In the genomic region with DNA sequence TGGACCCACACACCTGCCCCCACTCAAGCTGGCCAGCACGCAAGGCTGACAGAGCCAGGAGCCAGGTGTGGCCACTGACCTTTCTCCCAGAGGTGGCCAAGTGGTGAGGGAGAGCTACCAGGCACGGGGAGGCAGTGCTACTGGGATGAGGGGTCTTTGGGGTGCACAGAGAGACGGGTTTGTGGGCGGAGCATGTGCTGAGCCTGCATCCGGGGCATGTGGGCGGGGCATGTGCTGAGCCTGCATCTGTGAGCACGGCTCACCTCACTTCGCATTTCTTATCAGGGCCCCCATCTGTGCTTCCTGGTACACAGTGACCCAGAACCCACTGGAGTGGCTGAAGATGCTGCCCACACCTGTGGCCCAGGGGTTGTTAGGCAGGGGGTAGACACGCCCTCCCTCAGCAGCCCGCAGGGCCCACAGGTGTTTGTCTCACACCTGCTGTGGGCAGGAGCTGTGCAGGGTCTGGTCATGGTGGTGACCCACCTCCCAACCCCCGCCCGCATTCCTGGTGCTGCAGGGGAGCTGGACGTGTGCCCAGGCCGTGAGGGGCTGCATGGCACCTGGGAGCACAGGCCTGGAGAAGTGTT, we compare ENCODE assay signal across 22 cellular contexts. TPM values are rescaled to one million over a fixed set of nuclear protein-coding genes. Genes with fewer than 3 reads are reported as not detected.
A peak's percentile ranks its signal among the peaks of the same experiment; 100 is the strongest.
DNase-seq lines count a peak whose midpoint lies in the region; ATAC-seq and TF ChIP-seq lines count a peak whose summit lies in the region.
"Had no signal": no experiment of that assay in that cellular context is flagged by ENCODE, and none has a peak within 500 bp of the region (broad histone marks: within the 10 kb centered on the region; RNA-seq: fewer than 3 reads in every experiment).

No MANE protein-coding gene starts in this region.

- no peaks in the 10 kb centered on the region for H3K79me2 ChIP-seq in PC-3 (ENCODE audit: low read length)

- intact Hi-C loops in mucosa of descending colon (cut with DNase I, micrococcal nuclease) = no loop called here
- intact Hi-C loops in PC-3 (cut with micrococcal nuclease) = loop anchor here (5.0 kb wide), 1 partner anchor 145 kb away; no protein-coding TSS in a partner anchor

- H3K4me2 ChIP-seq in PC-3 (ENCODE audit: low read length) = no peak overlapping the region
- H3K4me2 ChIP-seq: SK-N-SH had no signal

- no peak overlapping the region for H3K9ac ChIP-seq in PC-3 (ENCODE audit: low read length)
- H3K9ac ChIP-seq: SK-N-SH had no signal

- BruUV-seq in PC-3 (replicated peaks; lab: Mats Ljungman, UMichigan) = no TSS peak

- ATAC-seq in mucosa of descending colon (peak; percentile 8), PC-3 (no peak)

- no peaks in the 10 kb centered on the region for H3K9me3 ChIP-seq in Peyer's patch
- H3K9me3 ChIP-seq in mucosa of descending colon = no peaks in the 10 kb centered on the region
- H3K9me3 ChIP-seq in PC-3 (ENCODE audit: low read length) = no peaks in the 10 kb centered on the region
- H3K9me3 ChIP-seq: adrenal gland, BE2C, breast epithelium, colonic mucosa, neutrophil, SK-N-SH, spleen had no signal

- H3K9me2 ChIP-seq in PC-3 (replicated peaks; ENCODE audit: low read length) = no peaks in the 10 kb centered on the region
- H3K9me2 ChIP-seq: SK-N-SH had no signal

- H3F3A ChIP-seq in PC-3 (ENCODE audit: low read length, unreplicated experiment) = no peaks in the 10 kb centered on the region

- H3K27ac ChIP-seq in Peyer's patch (no peak overlapping the region), PC-3 (ENCODE audit: low read length) (no peak overlapping the region)
- H3K27ac ChIP-seq: adrenal gland, breast epithelium, colonic mucosa, neutrophil had no signal

- TF ChIP-seq CTCF in Peyer's patch (IDR thresholded peaks at IDR 0.05) (no peak), mucosa of descending colon (IDR thresholded peaks at IDR 0.05) (no peak), PC-3 (conservative IDR thresholded peaks at IDR 0.05; ENCODE audit: low read depth, low read length) (no peak)

- POLR2A ChIA-PET in PC-3 (lab: Charles Lee; ENCODE audit: unreplicated experiment) = no interaction called here

- CTCF ChIA-PET in PC-3 (lab: Charles Lee) = no interaction called here

- peaks cover 0 to 13% (median 4%) of the 10 kb centered on the region in 4 donors for H3K4me1 ChIP-seq in Peyer's patch
- peaks cover 9% of the 10 kb centered on the region for H3K4me1 ChIP-seq in mucosa of descending colon (ENCODE audit: low read depth)
- peaks cover 5% of the 10 kb centered on the region; the same call in 1 of the 2 replicates for H3K4me1 ChIP-seq in PC-3 (ENCODE audit: insufficient read depth, low read length)
- H3K4me1 ChIP-seq: adrenal gland, BE2C, breast epithelium had no signal

- DNase-seq in NCI-H1417 (lab: John Stamatoyannopoulos, UW) (peak in 2 of 3 experiments; percentile 44 to 76), NCI-H1417 treated with DMSO at 0.1 percent for 48 hours (lab: John Stamatoyannopoulos, UW) (no peak), DMS79 (lab: John Stamatoyannopoulos, UW) (peak; percentile 24), Peyer's patch (peak in 2 of 3 donors; percentile 59 to 74), mucosa of descending colon (no peak), medulla oblongata (ENCODE audit: extremely low spot score) (no peak), dedifferentiated amniotic fluid mesenchymal stem cell (ENCODE audit: extremely low spot score) (no peak), PC-3 (no peak)
- DNase-seq: 8988T; activated effector memory CD4-positive, alpha-beta T cell treated with anti-CD3 and anti-CD28 coated beads, Interleukin-2, amount 50 U/mL, for 16 hours; adrenal gland; BE2C; Calu3; colonic mucosa; GF-D8; IMR-90; NCI-H187 treated with DMSO at 0.1 percent for 48 hours; retina; SK-N-SH; spleen had no signal

- no peaks in the 10 kb centered on the region for H4K20me1 ChIP-seq in PC-3 (ENCODE audit: low read length)

- no peaks in the 10 kb centered on the region for H3K27me3 ChIP-seq in Peyer's patch
- no peaks in the 10 kb centered on the region for H3K27me3 ChIP-seq in PC-3 (ENCODE audit: low read length)
- H3K27me3 ChIP-seq: BE2C, colonic mucosa had no signal

- H2AFZ ChIP-seq in PC-3 (ENCODE audit: low read length) = no peak overlapping the region

- TF ChIP-seq POLR2A in Peyer's patch (IDR thresholded peaks at IDR 0.05) = no peak

- H3K4me3 ChIP-seq in Peyer's patch (no peak overlapping the region), mucosa of descending colon (no peak overlapping the region), PC-3 (ENCODE audit: low read length) (no peak overlapping the region)
- H3K4me3 ChIP-seq: adrenal gland, colonic mucosa had no signal

- H3K36me3 ChIP-seq in Peyer's patch (no peaks in the 10 kb centered on the region), mucosa of descending colon (ENCODE audit: low read depth) (no peaks in the 10 kb centered on the region), PC-3 (ENCODE audit: low read depth, low read length) (no peaks in the 10 kb centered on the region)
- H3K36me3 ChIP-seq: adrenal gland, BE2C, breast epithelium, colonic mucosa, neutrophil, spleen had no signal

RNA-seq across cellular contexts. Expression of a gene that starts 21.5 kb away (rescaled TPM):
- 1 to 10 TPM in 1 of 4 donors, under 1 TPM in 2, not detected in 1; 0.35 to 1.0 (median 0.67) TPM for total RNA-seq in Peyer's patch
- total RNA-seq in mucosa of descending colon = under 1 TPM; 0.19 to 0.93 (median 0.48) TPM
- total RNA-seq in PC-3 (2014; rRNA removed) = 0.04 TPM in 1 of 2 replicates, not detected in the other
- total RNA-seq: breast epithelium, IMR-90 had no signal

RNA-seq across cellular contexts. Expression of a gene that starts 36.8 kb away (rescaled TPM):
- total RNA-seq in Peyer's patch (10 to 100 TPM in 1 of 4 donors, 1 to 10 TPM in 3; 5.1 to 23.9 (median 7.4) TPM), mucosa of descending colon (1 to 10 TPM; 6.1 to 8.1 (median 7.1) TPM), PC-3 (2014; rRNA removed) (9.9 and 10.7 TPM in 2 replicates)

RNA-seq across cellular contexts. Expression of a gene that starts 45.0 kb away (rescaled TPM):
- 10 to 100 TPM in 1 of 4 donors, 1 to 10 TPM in 3; 3.7 to 25.6 (median 6.0) TPM for total RNA-seq in Peyer's patch
- total RNA-seq in mucosa of descending colon = 10 to 100 TPM in 1 of 3 donors, 1 to 10 TPM in 2; 2.4 to 15.0 (median 4.2) TPM
- 26.9 and 27.8 TPM in 2 replicates for total RNA-seq in PC-3 (2014; rRNA removed)

Comparison
In these comparisons a context has a peak if more than half of its experiments do, and no peak if none do; other contexts are left out.
1. DNase-seq: peak in NCI-H1417 (2 of 3), DMS79 (single experiment) and Peyer's patch (2 of 3); none in NCI-H1417 treated with DMSO at 0.1 percent for 48 hours (single experiment), mucosa of descending colon (0 of 3), medulla oblongata (single experiment), dedifferentiated amniotic fluid mesenchymal stem cell (single experiment) and PC-3 (single experiment).